In genomic region chr16:48536600-48537200, GRCh38 we compare ENCODE assay signal across 8 cellular contexts.
A peak's percentile ranks its signal among the peaks of the same experiment; 100 is the strongest.
DNase-seq lines count a peak whose midpoint lies in the region; ATAC-seq and TF ChIP-seq lines count a peak whose summit lies in the region.

No MANE protein-coding gene starts in this region.

- no peaks in the 10 kb centered on the region for H3K9me3 Mint-ChIP-seq in stimulated activated effector memory CD8-positive, alpha-beta T cell treated with anti-CD3 and anti-CD28 coated beads, Interleukin-12 subunit alpha, Interleukin-12 subunit beta, amount 100 ng/mL, for 72 hours

- peaks cover 38% of the 10 kb centered on the region for H3K4me1 Mint-ChIP-seq in stimulated activated effector memory CD8-positive, alpha-beta T cell treated with anti-CD3 and anti-CD28 coated beads, Interleukin-12 subunit alpha, Interleukin-12 subunit beta, amount 100 ng/mL, for 72 hours

- DNase-seq in A673 (ENCODE audit: low spot score) (no peak), KG1 (lab: John Stamatoyannopoulos, UW) (peak; percentile 73), fibroblast of mammary gland (ENCODE audit: low read depth) (peak; percentile 41), brain microvascular endothelial cell (no peak), T1000 (lab: John Stamatoyannopoulos, UW) (no peak)
- DNase-seq in stimulated activated effector memory CD8-positive, alpha-beta T cell treated with anti-CD3 and anti-CD28 coated beads, Interleukin-12 subunit alpha, Interleukin-12 subunit beta, amount 100 ng/mL, for 72 hours (ENCODE audit: low spot score in 2 of 2), result no peak

- peaks cover 37% of the 10 kb centered on the region for H3K36me3 Mint-ChIP-seq in stimulated activated effector memory CD8-positive, alpha-beta T cell treated with anti-CD3 and anti-CD28 coated beads, Interleukin-12 subunit alpha, Interleukin-12 subunit beta, amount 100 ng/mL, for 72 hours

- in situ Hi-C loops in brain microvascular endothelial cell (cut with HindIII; ENCODE audit: low pct_ligation_motif_present, low sequenced_read_pairs), result no loop called here

- H3K4me3 ChIP-seq in A673 (ENCODE audit: low read depth, low read length, poor library complexity, severe bottlenecking) (no peak overlapping the region), fibroblast of mammary gland (ENCODE audit: control insufficient read depth, low read depth, low read length) (no peak overlapping the region), brain microvascular endothelial cell (ENCODE audit: low read depth, low read length) (no peak overlapping the region)

- H3K9me3 ChIP-seq in A673 (ENCODE audit: low read depth, low read length, poor library complexity, severe bottlenecking), result no peaks in the 10 kb centered on the region

- BruUV-seq in A673 (replicated peaks; lab: Mats Ljungman, UMichigan), result no TSS peak

- peak; percentile 10 for ATAC-seq in GM19397 (IDR thresholded peaks at IDR 0.05; ENCODE audit: unreplicated experiment)
- peak; percentile 4 for ATAC-seq in stimulated activated effector memory CD8-positive, alpha-beta T cell treated with anti-CD3 and anti-CD28 coated beads, Interleukin-12 subunit alpha, Interleukin-12 subunit beta, amount 100 ng/mL, for 72 hours
- no peak for ATAC-seq in GM18519 (IDR thresholded peaks at IDR 0.05; ENCODE audit: low FRiP score, unreplicated experiment)

- H3K27ac ChIP-seq in A673 (ENCODE audit: low read depth, low read length, poor library complexity, severe bottlenecking) (peak overlapping the region; percentile 54), brain microvascular endothelial cell (no peak overlapping the region)

- no peak for TF ChIP-seq CTCF in A673 (conservative IDR thresholded peaks at IDR 0.05; ENCODE audit: low read depth, low read length)
- no peak for TF ChIP-seq CTCF in fibroblast of mammary gland (conservative IDR thresholded peaks at IDR 0.05; ENCODE audit: control insufficient read depth, insufficient read depth, low read depth, low read length)
- no peak for TF ChIP-seq CTCF in brain microvascular endothelial cell (IDR thresholded peaks at IDR 0.05; ENCODE audit: low read depth, low read length, missing control alignments)

- CTCF ChIA-PET in A673 (lab: Charles Lee), result no interaction called here

- H3K4me1 ChIP-seq in A673 (ENCODE audit: insufficient read depth, low read length, poor library complexity, severe bottlenecking), result no peaks in the 10 kb centered on the region

- H3K27ac Mint-ChIP-seq in stimulated activated effector memory CD8-positive, alpha-beta T cell treated with anti-CD3 and anti-CD28 coated beads, Interleukin-12 subunit alpha, Interleukin-12 subunit beta, amount 100 ng/mL, for 72 hours, result peak overlapping the region; percentile 81

- intact Hi-C loops in A673 (cut with micrococcal nuclease; ENCODE audit: unreplicated experiment), result loop anchor here (5.0 kb wide), 1 partner anchor 86 kb away; no protein-coding TSS in a partner anchor

- H3K27me3 ChIP-seq in A673 (replicated peaks; ENCODE audit: insufficient read depth, low read depth, low read length, poor library complexity) (no peaks in the 10 kb centered on the region), brain microvascular endothelial cell (replicated peaks) (no peaks in the 10 kb centered on the region)

- peaks cover 11% of the 10 kb centered on the region for H3K36me3 ChIP-seq in A673 (ENCODE audit: insufficient read depth, low read length, poor library complexity, severe bottlenecking)
- peaks cover 1% of the 10 kb centered on the region for H3K36me3 ChIP-seq in brain microvascular endothelial cell (replicated peaks)

- POLR2A ChIA-PET in A673 (lab: Charles Lee; ENCODE audit: low non-redundant PET), result no interaction called here

- no peak overlapping the region for H3K4me3 Mint-ChIP-seq in stimulated activated effector memory CD8-positive, alpha-beta T cell treated with anti-CD3 and anti-CD28 coated beads, Interleukin-12 subunit alpha, Interleukin-12 subunit beta, amount 100 ng/mL, for 72 hours

Comparison
In these comparisons a context has a peak if more than half of its experiments do, and no peak if none do; other contexts are left out.
1. DNase-seq: peak in KG1 (single experiment) and fibroblast of mammary gland (single experiment); none in A673 (single experiment), stimulated activated effector memory CD8-positive, alpha-beta T cell treated with anti-CD3 and anti-CD28 coated beads, Interleukin-12 subunit alpha, Interleukin-12 subunit beta, amount 100 ng/mL, for 72 hours (0 of 2), brain microvascular endothelial cell (single experiment) and T1000 (single experiment).